In genomic region chr3:152254031-152254430, GRCh38 we compare ENCODE assay signal across 13 cellular contexts. TPM values are rescaled to one million over a fixed set of nuclear protein-coding genes. Genes with fewer than 3 reads are reported as not detected.
DNase-seq lines count a peak whose midpoint lies in the region; ATAC-seq and TF ChIP-seq lines count a peak whose summit lies in the region.
"Had no signal": no experiment of that assay in that cellular context is flagged by ENCODE, and none has a peak within 500 bp of the region (broad histone marks: within the 10 kb centered on the region; RNA-seq: fewer than 3 reads in every experiment).

No MANE protein-coding gene starts in this region.

- no peaks in the 10 kb centered on the region for H3K9me2 ChIP-seq in SK-N-SH

- intact Hi-C loops in colonic mucosa (cut with DNase I): no loop called here

- TF ChIP-seq EP300 in SK-N-SH (IDR thresholded peaks at IDR 0.05; ENCODE audit: borderline replicate concordance in 1 of 2, low read depth in 1 of 2, low read length in 1 of 2): no peak

- peak overlapping the region; percentile 11 for H3K27ac ChIP-seq in colonic mucosa
- H3K27ac ChIP-seq in SK-N-SH (ENCODE audit: low read depth in 2 of 2, low read length in 1 of 2): no peak overlapping the region
- no peak overlapping the region for H3K27ac ChIP-seq in substantia nigra (ENCODE audit: low read depth, low read length, poor library complexity, severe bottlenecking)
- H3K27ac ChIP-seq: breast epithelium had no signal

- POLR2A ChIA-PET in SK-N-SH (lab: Yijun Ruan, JAX): no interaction called here

- no peak for TF ChIP-seq CTCF in colonic mucosa (IDR thresholded peaks at IDR 0.05)
- no peak for TF ChIP-seq CTCF in SK-N-SH (IDR thresholded peaks at IDR 0.05)

- H3F3A ChIP-seq in SK-N-SH (replicated peaks; ENCODE audit: insufficient read depth): no peaks in the 10 kb centered on the region

- H3K4me1 ChIP-seq in colonic mucosa: peaks cover 7% of the 10 kb centered on the region
- H3K4me1 ChIP-seq in SK-N-SH (ENCODE audit: control insufficient read depth in 1 of 2, insufficient read depth in 2 of 2, low read depth in 1 of 2, low read length in 1 of 2): peaks cover 0 to 4% of the 10 kb centered on the region in 2 experiments; a peak in 1 of 4 replicates
- H3K4me1 ChIP-seq: breast epithelium had no signal

- H3K79me2 ChIP-seq in SK-N-SH (ENCODE audit: insufficient read depth): no peaks in the 10 kb centered on the region

- no peak overlapping the region for H3K4me3 ChIP-seq in colonic mucosa
- no peak overlapping the region for H3K4me3 ChIP-seq in SK-N-SH (ENCODE audit: low read depth in 2 of 2, low read length in 1 of 2)
- H3K4me3 ChIP-seq: breast epithelium, heart right ventricle had no signal

- H3K9ac ChIP-seq in colonic mucosa (ENCODE audit: low read depth in 2 of 2, low read length in 2 of 2): no peak overlapping the region
- no peak overlapping the region for H3K9ac ChIP-seq in SK-N-SH

- H3K9me3 ChIP-seq in colonic mucosa (no peaks in the 10 kb centered on the region), SK-N-SH (no peaks in the 10 kb centered on the region)
- H3K9me3 ChIP-seq: breast epithelium, heart right ventricle had no signal

- H3K36me3 ChIP-seq in colonic mucosa: no peaks in the 10 kb centered on the region
- no peaks in the 10 kb centered on the region for H3K36me3 ChIP-seq in SK-N-SH (replicated peaks in 1 of 2; ENCODE audit: control insufficient read depth in 1 of 2, insufficient read depth in 2 of 2, low read length in 1 of 2)
- H3K36me3 ChIP-seq: breast epithelium, heart right ventricle had no signal

- 81% methylated on average over 2 of the region's 2 CpGs for WGBS in SK-N-SH (ENCODE audit: low lambda C conversion rate)

- DNase-seq in CD1c-positive myeloid dendritic cell (ENCODE audit: extremely low spot score) (peak; percentile 59), OCI-M1 (lab: John Stamatoyannopoulos, UW) (peak; percentile 15), colonic mucosa (no peak), NCI-H2171 (lab: John Stamatoyannopoulos, UW) (no peak), NCI-H1694 treated with DMSO at 0.1 percent for 48 hours (lab: John Stamatoyannopoulos, UW) (no peak), SK-N-SH (no peak), substantia nigra (lab: John Stamatoyannopoulos, UW) (no peak)
- DNase-seq: H9, heart right ventricle, left ventricle myocardium superior, NCI-H1930 had no signal

- H4K20me1 ChIP-seq in SK-N-SH (ENCODE audit: insufficient read depth): no peaks in the 10 kb centered on the region

- ATAC-seq in GM18511 (IDR thresholded peaks at IDR 0.05; ENCODE audit: unreplicated experiment): peak; percentile 34

- H3K27me3 ChIP-seq in colonic mucosa (no peaks in the 10 kb centered on the region), SK-N-SH (ENCODE audit: insufficient read depth) (no peaks in the 10 kb centered on the region)
- H3K27me3 ChIP-seq: breast epithelium, heart right ventricle had no signal

- CTCF ChIA-PET in SK-N-SH (lab: Yijun Ruan, JAX): interaction anchor here (1.1 to 1.3 kb wide), 2 partner anchors 11 to 70 kb away, joined by 3 read pairs; no protein-coding TSS in a partner anchor

- no peak overlapping the region for H2AFZ ChIP-seq in SK-N-SH (ENCODE audit: low read depth)

- H3K4me2 ChIP-seq in SK-N-SH: no peak overlapping the region

- TF ChIP-seq RAD21 in SK-N-SH (IDR thresholded peaks at IDR 0.05; ENCODE audit: low read length): no peak

TF ChIP-seq in SK-N-SH, 30 proteins besides CTCF, POLR2A, EP300 and RAD21:
- TF ChIP-seq MXI1 (IDR thresholded peaks at IDR 0.05; ENCODE audit: low read depth, low read length) (no peak), GATA2 (CRISPR knock-in tag; IDR thresholded peaks at IDR 0.05) (no peak), ELF1 (IDR thresholded peaks at IDR 0.05) (no peak), SMC3 (IDR thresholded peaks at IDR 0.05; ENCODE audit: low read depth, low read length) (no peak), MEF2A (IDR thresholded peaks at IDR 0.05; ENCODE audit: borderline replicate concordance, low read depth) (no peak), RFX5 (IDR thresholded peaks at IDR 0.05; ENCODE audit: low read length) (no peak)

RNA-seq across cellular contexts. Expression of gene MBNL1, which starts 14.7 kb away (rescaled TPM):
- total RNA-seq in colonic mucosa: 100 to 1,000 TPM; 149 to 191 TPM
- polyA plus RNA-seq in SK-N-SH (2012; rRNA removed): 44.3 and 65.1 TPM in 2 replicates
- polyA plus RNA-seq in SK-N-SH (2012; cell fraction: cytosol; rRNA removed): 53.4 and 63.3 TPM in 2 replicates
- polyA plus RNA-seq in SK-N-SH (2012; cell fraction: nucleus; rRNA removed): 56.9 and 69.6 TPM in 2 replicates

Comparison
In these comparisons a context has a peak if more than half of its experiments do, and no peak if none do; other contexts are left out.
1. DNase-seq: peak in CD1c-positive myeloid dendritic cell (single experiment) and OCI-M1 (single experiment); none in colonic mucosa (single experiment), NCI-H2171 (single experiment), NCI-H1694 treated with DMSO at 0.1 percent for 48 hours (single experiment), SK-N-SH (single experiment) and substantia nigra (0 of 49).